In the genomic region with DNA sequence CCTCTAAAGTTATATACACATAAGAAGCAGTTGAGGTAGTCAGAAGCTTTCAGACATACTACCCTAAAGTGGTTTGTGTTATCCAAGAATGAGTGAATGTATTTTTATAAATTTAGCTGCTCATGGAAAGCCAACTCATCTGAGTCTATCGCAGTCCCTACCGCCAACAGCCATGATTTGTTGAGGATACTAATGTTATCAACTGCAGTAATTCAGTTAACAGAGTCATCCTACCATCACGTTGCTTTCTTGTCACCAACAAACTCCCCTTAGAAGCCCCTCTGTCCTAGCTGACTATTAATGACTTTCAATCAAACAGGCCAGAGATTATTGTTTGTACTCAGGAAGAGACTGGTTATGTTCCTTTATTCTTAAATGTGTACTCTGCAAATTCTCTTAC, we compare ENCODE assay signal across 30 cellular contexts.
DNase-seq lines count a peak whose midpoint lies in the region; ATAC-seq and TF ChIP-seq lines count a peak whose summit lies in the region.
"Had no signal": no experiment of that assay in that cellular context is flagged by ENCODE, and none has a peak within 500 bp of the region (broad histone marks: within the 10 kb centered on the region; RNA-seq: fewer than 3 reads in every experiment).

No MANE protein-coding gene starts in this region.

- no peaks in the 10 kb centered on the region for H4K20me1 ChIP-seq in GM23338 (replicated peaks; ENCODE audit: insufficient read depth)

- no peaks in the 10 kb centered on the region for H3F3A ChIP-seq in GM23338 (replicated peaks; ENCODE audit: low read depth)

- H3K27me3 ChIP-seq in breast epithelium, result no peaks in the 10 kb centered on the region
- no peaks in the 10 kb centered on the region for H3K27me3 ChIP-seq in tibial nerve
- no peaks in the 10 kb centered on the region for H3K27me3 ChIP-seq in GM23338 (ENCODE audit: insufficient read depth)
- H3K27me3 ChIP-seq: esophagus muscularis mucosa, right lobe of liver, SJCRH30 had no signal

- WGBS in tibial nerve, 2 donors, result 83 to 87% methylated on average over 3 of the region's 3 CpGs

- no peaks in the 10 kb centered on the region for H3K27me3 Mint-ChIP-seq in MCF 10A (ENCODE audit: insufficient read depth, unreplicated experiment)
- no peaks in the 10 kb centered on the region for H3K27me3 Mint-ChIP-seq in chondrocyte (ENCODE audit: low read depth)
- H3K27me3 Mint-ChIP-seq in mesothelial cell of epicardium (ENCODE audit: low read depth), result no peaks in the 10 kb centered on the region
- peaks cover 3% of the 10 kb centered on the region for H3K27me3 Mint-ChIP-seq in activated T-helper 1 cell treated with anti-CD3 and anti-CD28 coated beads, Interleukin-12 subunit alpha, Interleukin-12 subunit beta, Interleukin-2, Interleukin-4 antibody, amounts not matched to agents 30 ng/mL and 10 ng/mL and 1 ng/mL, durations not matched to agents 14 hours and 24 hours and 36 hours (ENCODE audit: insufficient read depth)
- H3K27me3 Mint-ChIP-seq in CD14-positive monocyte (ENCODE audit: low read depth in 3 of 3), result peaks cover 0 to 2% (median 0%) of the 10 kb centered on the region in 3 donors
- peaks cover 4% of the 10 kb centered on the region for H3K27me3 Mint-ChIP-seq in GM23338 (ENCODE audit: insufficient read depth, low read depth, poor library complexity)
- H3K27me3 Mint-ChIP-seq: activated B cell treated with CpG ODN at 0.5 μM for 24 hours; activated naive CD8-positive, alpha-beta T cell treated with anti-CD3 and anti-CD28 coated beads for 36 hours; CD4-positive, CD25-positive, alpha-beta regulatory T cell had no signal

- peaks cover 20% of the 10 kb centered on the region for H3K4me1 Mint-ChIP-seq in MCF 10A (ENCODE audit: insufficient read depth, unreplicated experiment)
- H3K4me1 Mint-ChIP-seq in chondrocyte (ENCODE audit: low read depth), result peaks cover 73% of the 10 kb centered on the region
- peaks cover 28% of the 10 kb centered on the region for H3K4me1 Mint-ChIP-seq in mesothelial cell of epicardium
- peaks cover 22% of the 10 kb centered on the region for H3K4me1 Mint-ChIP-seq in activated T-helper 1 cell treated with anti-CD3 and anti-CD28 coated beads, Interleukin-12 subunit alpha, Interleukin-12 subunit beta, Interleukin-2, Interleukin-4 antibody, amounts not matched to agents 30 ng/mL and 10 ng/mL and 1 ng/mL, durations not matched to agents 14 hours and 24 hours and 36 hours (ENCODE audit: low read depth)
- no peaks in the 10 kb centered on the region for H3K4me1 Mint-ChIP-seq in CD14-positive monocyte
- peaks cover 22% of the 10 kb centered on the region for H3K4me1 Mint-ChIP-seq in GM23338

- intact Hi-C loops in MCF 10A (cut with micrococcal nuclease) (loop anchor here (10.0 kb wide), 1 partner anchor 75 kb away; no protein-coding TSS in a partner anchor), breast epithelium (cut with DNase I; ENCODE audit: low total_unique reads) (no loop called here), CD14-positive monocyte (cut with micrococcal nuclease) (no loop called here)
- intact Hi-C loops in activated T-helper 1 cell treated with anti-CD3 and anti-CD28 coated beads, Interleukin-12 subunit alpha, Interleukin-12 subunit beta, Interleukin-2, Interleukin-4 antibody, amounts not matched to agents 30 ng/mL and 10 ng/mL and 1 ng/mL, durations not matched to agents 14 hours and 24 hours and 36 hours (cut with micrococcal nuclease), result no loop called here

- no peak overlapping the region for H3K4me3 Mint-ChIP-seq in MCF 10A (ENCODE audit: unreplicated experiment)
- H3K4me3 Mint-ChIP-seq in chondrocyte (ENCODE audit: unreplicated experiment), result no peak overlapping the region
- H3K4me3 Mint-ChIP-seq in mesothelial cell of epicardium, result no peak overlapping the region
- H3K4me3 Mint-ChIP-seq in activated T-helper 1 cell treated with anti-CD3 and anti-CD28 coated beads, Interleukin-12 subunit alpha, Interleukin-12 subunit beta, Interleukin-2, Interleukin-4 antibody, amounts not matched to agents 30 ng/mL and 10 ng/mL and 1 ng/mL, durations not matched to agents 14 hours and 24 hours and 36 hours, result no peak overlapping the region
- no peak overlapping the region for H3K4me3 Mint-ChIP-seq in CD14-positive monocyte
- no peak overlapping the region for H3K4me3 Mint-ChIP-seq in GM23338
- H3K4me3 Mint-ChIP-seq: activated B cell treated with CpG ODN at 0.5 μM for 24 hours; activated naive CD8-positive, alpha-beta T cell treated with anti-CD3 and anti-CD28 coated beads for 36 hours; CD4-positive, CD25-positive, alpha-beta regulatory T cell; stimulated activated effector memory CD8-positive, alpha-beta T cell treated with anti-CD3 and anti-CD28 coated beads, Interleukin-12 subunit alpha, Interleukin-12 subunit beta, amount 100 ng/mL, for 72 hours had no signal

- TF ChIP-seq POLR2A in breast epithelium (IDR thresholded peaks at IDR 0.05) (no peak), tibial nerve (IDR thresholded peaks at IDR 0.05) (no peak)

- H3K4me3 ChIP-seq in breast epithelium (no peak overlapping the region), tibial nerve (no peak overlapping the region), GM23338 (no peak overlapping the region)
- H3K4me3 ChIP-seq: esophagus muscularis mucosa, right lobe of liver, SJCRH30 had no signal

- H3K9me3 Mint-ChIP-seq in MCF 10A (ENCODE audit: unreplicated experiment) (no peaks in the 10 kb centered on the region), chondrocyte (ENCODE audit: low read depth) (no peaks in the 10 kb centered on the region), mesothelial cell of epicardium (no peaks in the 10 kb centered on the region), CD14-positive monocyte (peaks cover 0 to 2% (median 0%) of the 10 kb centered on the region in 7 donors), GM23338 (no peaks in the 10 kb centered on the region)
- H3K9me3 Mint-ChIP-seq in activated T-helper 1 cell treated with anti-CD3 and anti-CD28 coated beads, Interleukin-12 subunit alpha, Interleukin-12 subunit beta, Interleukin-2, Interleukin-4 antibody, amounts not matched to agents 30 ng/mL and 10 ng/mL and 1 ng/mL, durations not matched to agents 14 hours and 24 hours and 36 hours, result no peaks in the 10 kb centered on the region
- H3K9me3 Mint-ChIP-seq: activated B cell treated with CpG ODN at 0.5 μM for 24 hours; activated naive CD8-positive, alpha-beta T cell treated with anti-CD3 and anti-CD28 coated beads for 36 hours; CD4-positive, CD25-positive, alpha-beta regulatory T cell; stimulated activated effector memory CD8-positive, alpha-beta T cell treated with anti-CD3 and anti-CD28 coated beads, Interleukin-12 subunit alpha, Interleukin-12 subunit beta, amount 100 ng/mL, for 72 hours had no signal

- H3K27ac ChIP-seq in breast epithelium (no peak overlapping the region), tibial nerve (peak overlapping the region in 3 of 4 donors; percentile 29 to 75 (median 55)), GM23338 (ENCODE audit: low read depth) (no peak overlapping the region)
- H3K27ac ChIP-seq: 22Rv1, right lobe of liver had no signal

- POLR2A ChIA-PET in MCF 10A (lab: Yijun Ruan, JAX), result interaction anchor here (0.7 to 2.3 kb wide), 7 partner anchors 9 to 1083 kb away, joined by 3 to 20 read pairs (median 6); partner anchors contain the start of gene GPC6

- H3K9me3 ChIP-seq in breast epithelium (no peaks in the 10 kb centered on the region), tibial nerve (no peaks in the 10 kb centered on the region)
- H3K9me3 ChIP-seq: esophagus muscularis mucosa, right lobe of liver, SJCRH30 had no signal

- H3K36me3 Mint-ChIP-seq in MCF 10A (ENCODE audit: insufficient read depth, unreplicated experiment), result no peaks in the 10 kb centered on the region
- H3K36me3 Mint-ChIP-seq in chondrocyte (ENCODE audit: low read depth), result no peaks in the 10 kb centered on the region
- H3K36me3 Mint-ChIP-seq in mesothelial cell of epicardium, result peaks cover 8% of the 10 kb centered on the region
- peaks cover 2% of the 10 kb centered on the region for H3K36me3 Mint-ChIP-seq in activated T-helper 1 cell treated with anti-CD3 and anti-CD28 coated beads, Interleukin-12 subunit alpha, Interleukin-12 subunit beta, Interleukin-2, Interleukin-4 antibody, amounts not matched to agents 30 ng/mL and 10 ng/mL and 1 ng/mL, durations not matched to agents 14 hours and 24 hours and 36 hours (ENCODE audit: low read depth)
- H3K36me3 Mint-ChIP-seq in CD14-positive monocyte, result no peaks in the 10 kb centered on the region
- H3K36me3 Mint-ChIP-seq in GM23338 (ENCODE audit: low read depth), result no peaks in the 10 kb centered on the region
- H3K36me3 Mint-ChIP-seq: activated naive CD8-positive, alpha-beta T cell treated with anti-CD3 and anti-CD28 coated beads for 36 hours; CD4-positive, CD25-positive, alpha-beta regulatory T cell; stimulated activated effector memory CD8-positive, alpha-beta T cell treated with anti-CD3 and anti-CD28 coated beads, Interleukin-12 subunit alpha, Interleukin-12 subunit beta, amount 100 ng/mL, for 72 hours had no signal

- no peak overlapping the region for H3K4me2 ChIP-seq in GM23338

- H3K4me1 ChIP-seq in breast epithelium, result no peaks in the 10 kb centered on the region
- H3K4me1 ChIP-seq in tibial nerve, result peaks cover 0 to 59% (median 9%) of the 10 kb centered on the region in 4 donors
- peaks cover 18% of the 10 kb centered on the region; the same call in 1 of the 2 replicates for H3K4me1 ChIP-seq in GM23338 (ENCODE audit: insufficient read depth)

- BruUV-seq in MCF 10A (replicated peaks; lab: Mats Ljungman, UMichigan), result no TSS peak

- H3K36me3 ChIP-seq in breast epithelium (no peaks in the 10 kb centered on the region), tibial nerve (no peaks in the 10 kb centered on the region), GM23338 (ENCODE audit: insufficient read depth) (no peaks in the 10 kb centered on the region)
- H3K36me3 ChIP-seq: esophagus muscularis mucosa, right lobe of liver, SJCRH30 had no signal

- CTCF ChIA-PET in MCF 10A (lab: Yijun Ruan, JAX), result interaction anchor here (0.7 to 1.0 kb wide), 3 partner anchors 27 to 1341 kb away, joined by 3 to 4 read pairs (median 3); no protein-coding TSS in a partner anchor

- H3K27ac Mint-ChIP-seq in MCF 10A (ENCODE audit: low read depth, unreplicated experiment), result peak overlapping the region; percentile 80
- peak overlapping the region; percentile 29 for H3K27ac Mint-ChIP-seq in chondrocyte (ENCODE audit: unreplicated experiment)
- H3K27ac Mint-ChIP-seq in mesothelial cell of epicardium, result peak overlapping the region; percentile 12
- no peak overlapping the region for H3K27ac Mint-ChIP-seq in activated T-helper 1 cell treated with anti-CD3 and anti-CD28 coated beads, Interleukin-12 subunit alpha, Interleukin-12 subunit beta, Interleukin-2, Interleukin-4 antibody, amounts not matched to agents 30 ng/mL and 10 ng/mL and 1 ng/mL, durations not matched to agents 14 hours and 24 hours and 36 hours
- no peak overlapping the region for H3K27ac Mint-ChIP-seq in CD14-positive monocyte
- no peak overlapping the region for H3K27ac Mint-ChIP-seq in GM23338
- H3K27ac Mint-ChIP-seq: activated B cell treated with CpG ODN at 0.5 μM for 24 hours; activated naive CD8-positive, alpha-beta T cell treated with anti-CD3 and anti-CD28 coated beads for 36 hours; CD4-positive, CD25-positive, alpha-beta regulatory T cell; stimulated activated effector memory CD8-positive, alpha-beta T cell treated with anti-CD3 and anti-CD28 coated beads, Interleukin-12 subunit alpha, Interleukin-12 subunit beta, amount 100 ng/mL, for 72 hours had no signal

- H3K9me2 ChIP-seq in GM23338 (ENCODE audit: insufficient read depth), result no peaks in the 10 kb centered on the region

- ATAC-seq in GM23338, result no peak
- ATAC-seq: stimulated activated effector memory CD8-positive, alpha-beta T cell treated with anti-CD3 and anti-CD28 coated beads, Interleukin-12 subunit alpha, Interleukin-12 subunit beta, amount 100 ng/mL, for 72 hours had no signal

- no peaks in the 10 kb centered on the region for H3K79me2 ChIP-seq in GM23338 (replicated peaks; ENCODE audit: insufficient read depth)

- H2AFZ ChIP-seq in GM23338, result no peak overlapping the region

- DNase-seq in MCF 10A (ENCODE audit: unreplicated experiment) (no peak), breast epithelium (ENCODE audit: low spot score in 2 of 2) (no peak), chondrocyte (ENCODE audit: low spot score) (no peak), mesothelial cell of epicardium (ENCODE audit: low spot score in 2 of 2, unreplicated experiment in 2 of 2) (no peak), tibial nerve (ENCODE audit: low spot score in 2 of 2) (no peak), CD14-positive monocyte (ENCODE audit: low spot score) (no peak), GM23338 (ENCODE audit: low spot score) (no peak)
- DNase-seq in activated T-helper 1 cell treated with anti-CD3 and anti-CD28 coated beads, Interleukin-12 subunit alpha, Interleukin-12 subunit beta, Interleukin-2, Interleukin-4 antibody, amounts not matched to agents 30 ng/mL and 10 ng/mL and 1 ng/mL, durations not matched to agents 14 hours and 24 hours and 36 hours (ENCODE audit: low spot score), result no peak
- DNase-seq: activated B cell treated with CpG ODN at 0.5 μM for 24 hours; activated CD4-positive, alpha-beta T cell treated with anti-CD3 and anti-CD28 coated beads, Interleukin-2, amount 50 U/mL, for 1 hour; activated effector memory CD4-positive, alpha-beta T cell treated with anti-CD3 and anti-CD28 coated beads, Interleukin-2, amount 50 U/mL, for 16 hours; activated naive CD8-positive, alpha-beta T cell treated with anti-CD3 and anti-CD28 coated beads for 36 hours; activated T-cell treated with anti-CD3 and anti-CD28 coated beads, Interleukin-2, amount 50 U/mL, for 1 hour; aorta; CD4-positive, CD25-positive, alpha-beta regulatory T cell; DMS79 treated with DMSO at 0.1 percent for 48 hours; GF-D8; kidney glomerular epithelial cell; NCI-H146; NCI-H2107; NCI-H774; right lobe of liver; SJCRH30; stimulated activated CD4-positive, alpha-beta T cell treated with anti-CD3 and anti-CD28 coated beads, Interleukin-15, amount 100 ng/mL, for 24 hours; stimulated activated CD4-positive, alpha-beta T cell treated with anti-CD3 and anti-CD28 coated beads, Interleukin-4, amount 100 ng/mL, for 4 hours; substantia nigra; T-helper 1 cell had no signal

- TF ChIP-seq CTCF in MCF 10A (IDR thresholded peaks at IDR 0.05; ENCODE audit: unreplicated experiment) (no peak), breast epithelium (IDR thresholded peaks at IDR 0.05) (no peak), chondrocyte (IDR thresholded peaks at IDR 0.05) (no peak), mesothelial cell of epicardium (IDR thresholded peaks at IDR 0.05; ENCODE audit: unreplicated experiment) (no peak), tibial nerve (IDR thresholded peaks at IDR 0.05) (no peak), CD14-positive monocyte (IDR thresholded peaks at IDR 0.05) (no peak), GM23338 (conservative IDR thresholded peaks at IDR 0.05; ENCODE audit: low read depth in 2 of 2) (no peak)

- no peak for TF ChIP-seq EP300 in tibial nerve (IDR thresholded peaks at IDR 0.05)

Comparison
In these comparisons a context has a peak if more than half of its experiments do, and no peak if none do; other contexts are left out.
1. H3K27ac Mint-ChIP-seq: peak in MCF 10A (single experiment), chondrocyte (single experiment) and mesothelial cell of epicardium (single experiment); none in activated T-helper 1 cell treated with anti-CD3 and anti-CD28 coated beads, Interleukin-12 subunit alpha, Interleukin-12 subunit beta, Interleukin-2, Interleukin-4 antibody, amounts not matched to agents 30 ng/mL and 10 ng/mL and 1 ng/mL, durations not matched to agents 14 hours and 24 hours and 36 hours (single experiment), CD14-positive monocyte (0 of 7) and GM23338 (single experiment).
2. H3K27ac ChIP-seq: peak in tibial nerve (3 of 4); none in breast epithelium (0 of 2) and GM23338 (single experiment).